1 cellular context compared by ENCODE assay signal in the genomic region with DNA sequence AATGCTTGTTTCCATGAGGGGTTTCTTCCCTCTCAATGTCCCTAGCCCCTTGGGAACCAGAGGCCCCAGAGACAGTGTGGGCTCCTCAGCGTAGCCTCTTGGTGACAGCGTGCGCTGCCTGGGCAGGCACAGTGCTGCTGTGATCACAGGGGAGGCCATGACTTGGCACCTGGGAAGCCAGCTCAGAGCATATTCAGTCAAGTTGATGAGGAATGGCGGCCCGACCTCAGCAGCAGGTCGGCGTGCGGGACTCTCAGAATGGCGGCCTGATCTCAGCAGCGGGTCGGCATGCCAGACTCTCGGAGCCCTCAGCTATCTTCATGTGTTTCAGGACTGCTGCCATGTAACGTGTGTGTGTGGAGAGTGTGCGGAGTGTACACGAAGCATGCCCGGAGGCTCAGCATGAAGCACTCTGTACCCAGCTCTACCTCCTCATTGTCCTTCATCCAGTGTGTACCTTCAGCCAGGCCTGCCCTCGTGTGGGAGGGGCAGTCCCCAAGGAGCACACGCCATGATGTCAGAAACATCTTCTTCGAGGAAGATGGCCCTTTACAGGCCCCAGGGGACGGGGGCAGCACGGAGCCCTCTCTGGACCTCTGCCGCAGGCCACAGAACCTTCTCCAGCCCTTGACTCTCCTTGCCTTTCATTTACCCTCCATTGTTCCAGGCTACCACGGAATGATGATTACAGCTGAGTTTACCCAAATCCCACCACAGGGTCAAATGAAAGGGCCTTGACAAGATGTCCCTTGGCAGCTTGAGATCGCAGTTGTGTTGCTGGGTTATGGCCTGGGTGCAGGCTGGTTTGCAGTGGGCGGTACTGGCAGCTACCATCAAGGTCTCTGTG.
TF ChIP-seq lines count a peak whose summit lies in the region.

No MANE protein-coding gene starts in this region.

TF ChIP-seq in IMR-90, 13 proteins besides CTCF, POLR2A, EP300 and RAD21 (continued from another document):
- TF ChIP-seq MAZ (IDR thresholded peaks at IDR 0.05; ENCODE audit: borderline replicate concordance, low read depth, low read length), result no peak
- TF ChIP-seq BHLHE40 (IDR thresholded peaks at IDR 0.05; ENCODE audit: low read depth, low read length), result no peak
- no peak for TF ChIP-seq CHD1 (IDR thresholded peaks at IDR 0.05; ENCODE audit: low read depth, low read length)
